28 cellular contexts compared by ENCODE assay signal in the genomic region with DNA sequence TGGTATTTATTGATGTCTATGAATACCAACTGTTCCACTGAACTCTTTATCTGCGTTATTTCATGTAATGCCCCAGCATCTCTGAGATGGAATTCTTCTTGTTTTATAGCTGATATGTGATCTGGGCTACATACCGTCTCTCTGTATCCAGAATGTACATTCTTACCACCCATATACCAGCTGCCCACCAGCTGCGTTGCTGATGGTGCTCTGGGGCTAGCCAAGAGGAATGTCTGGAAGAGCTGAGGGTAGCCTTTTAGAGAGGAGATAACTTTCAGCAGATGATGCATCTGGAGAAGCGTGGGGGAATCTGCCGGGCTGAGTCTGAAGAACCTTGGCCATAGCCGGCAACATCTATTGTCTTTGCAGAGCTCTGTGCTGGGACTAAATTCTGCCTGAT.
"Had no signal": no experiment of that assay in that cellular context is flagged by ENCODE, and none has a peak within 500 bp of the region (broad histone marks: within the 10 kb centered on the region; RNA-seq: fewer than 3 reads in every experiment).

No MANE protein-coding gene starts in this region.

- ATAC-seq: activated CD4-positive, CD25-positive, alpha-beta regulatory T cell treated with anti-CD3 and anti-CD28 coated beads, Interleukin-2, amount 50 U/mL, for 24 hours; activated CD8-positive, alpha-beta T cell treated with anti-CD3 and anti-CD28 coated beads for 36 hours; activated T-cell treated with anti-CD3 and anti-CD28 coated beads, Interleukin-2, amount 50 U/mL, for 4 hours; activated T-helper 17 cell treated with anti-CD3 and anti-CD28 coated beads, Interleukin-2, amount 50 U/mL, for 72 hours; gastroesophageal sphincter; T-helper 17 cell had no signal

- DNase-seq: activated B cell treated with CpG ODN at 0.5 μM for 24 hours; activated CD4-positive, alpha-beta T cell treated with anti-CD3 and anti-CD28 coated beads for 48 hours; activated CD4-positive, alpha-beta T cell treated with anti-CD3 and anti-CD28 coated beads, Interleukin-2, amount 50 U/mL, for 1 hour; activated CD4-positive, alpha-beta T cell treated with anti-CD3 and anti-CD28 coated beads, Interleukin-2, amount 50 U/mL, for 48 hours; activated CD8-positive, alpha-beta memory T cell treated with anti-CD3 and anti-CD28 coated beads for 24 hours; activated CD8-positive, alpha-beta T cell treated with anti-CD3 and anti-CD28 coated beads for 36 hours; activated effector memory CD4-positive, alpha-beta T cell treated with Interleukin-2 at 50 U/mL for 16 hours; activated gamma-delta T cell treated with Interleukin-2 at 50 U/mL for 16 hours; activated naive CD4-positive, alpha-beta T cell treated with anti-CD3 and anti-CD28 coated beads, Interleukin-2, amount 50 U/mL, for 16 hours; activated naive CD4-positive, alpha-beta T cell treated with Interleukin-2 at 50 U/mL for 16 hours; activated T-cell treated with anti-CD3 and anti-CD28 coated beads, Interleukin-2, amount 50 U/mL, for 4 hours; amniotic stem cell; anterior cingulate cortex; brain microvascular endothelial cell; central memory CD4-positive, alpha-beta T cell; cerebellar nuclear complex; colonic mucosa; effector CD8-positive, alpha-beta T cell; esophagus squamous epithelium; foreskin melanocyte; T-helper 1 cell; T-helper 17 cell; T1000; WERI-Rb-1 had no signal

- H3K27me3 ChIP-seq: brain microvascular endothelial cell, colonic mucosa, esophagus squamous epithelium, gastroesophageal sphincter had no signal

- H3K36me3 ChIP-seq: brain microvascular endothelial cell, colonic mucosa, esophagus squamous epithelium, gastroesophageal sphincter, WERI-Rb-1 had no signal

- H3K9me3 ChIP-seq: colonic mucosa, esophagus squamous epithelium, gastroesophageal sphincter had no signal

- H3K4me1 ChIP-seq: colonic mucosa, esophagus squamous epithelium had no signal

- H3K27ac ChIP-seq: brain microvascular endothelial cell, colonic mucosa, epithelial cell of prostate, esophagus squamous epithelium, WERI-Rb-1 had no signal

- H3K4me3 ChIP-seq: colonic mucosa, esophagus squamous epithelium, gastroesophageal sphincter had no signal
